15 cellular contexts compared by ENCODE assay signal in the genomic region with DNA sequence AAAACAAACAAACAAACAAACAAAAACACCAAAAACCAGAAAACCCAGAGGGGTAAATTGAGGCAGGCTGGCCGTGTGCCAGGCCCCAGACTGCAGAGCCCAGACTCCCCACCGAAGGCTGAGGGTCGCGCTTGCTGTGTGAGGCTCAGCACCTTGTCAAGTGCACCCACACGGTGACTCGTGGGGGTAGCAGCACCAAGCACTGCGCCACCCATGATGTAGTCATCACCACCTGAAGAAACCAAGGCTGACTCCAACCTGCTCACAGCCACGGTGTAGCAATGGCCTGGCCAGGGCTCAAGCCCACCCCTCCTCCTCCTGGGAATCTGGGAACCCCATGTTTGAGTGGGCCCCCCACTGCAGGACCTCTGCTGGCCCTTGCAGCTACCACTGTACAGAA. TPM values are rescaled to one million over a fixed set of nuclear protein-coding genes. Genes with fewer than 3 reads are reported as not detected.
DNase-seq lines count a peak whose midpoint lies in the region; ATAC-seq and TF ChIP-seq lines count a peak whose summit lies in the region.
"Had no signal": no experiment of that assay in that cellular context is flagged by ENCODE, and none has a peak within 500 bp of the region (broad histone marks: within the 10 kb centered on the region; RNA-seq: fewer than 3 reads in every experiment).

No MANE protein-coding gene starts in this region.

- H3K4me3 ChIP-seq in prostate gland: no peak overlapping the region

- H3K27ac ChIP-seq in 22Rv1: peak overlapping the region; percentile 79
- peak overlapping the region; percentile 52 for H3K27ac ChIP-seq in KOPT-K1 (ENCODE audit: low read depth, low read length, poor library complexity, severe bottlenecking)
- H3K27ac ChIP-seq in prostate gland: peak overlapping the region; percentile 80 to 82
- H3K27ac ChIP-seq: neutrophil had no signal

- POLR2A ChIA-PET in HEK293T (lab: Yijun Ruan, JAX): interaction anchor here (1.5 to 1.7 kb wide), 2 partner anchors 10 to 12 kb away, joined by 3 to 16 read pairs; a partner anchor contains a TSS

- H3K4me1 ChIP-seq in prostate gland (replicated peaks): peaks cover 12% of the 10 kb centered on the region

- H3K27me3 ChIP-seq in prostate gland (replicated peaks; ENCODE audit: insufficient read depth): no peaks in the 10 kb centered on the region
- H3K27me3 ChIP-seq: BE2C, neutrophil had no signal

- intact Hi-C loops in prostate gland (cut with DNase I): no loop called here

- TF ChIP-seq POLR2A in prostate gland (IDR thresholded peaks at IDR 0.05): no peak

- no peaks in the 10 kb centered on the region for H3K36me3 ChIP-seq in KOPT-K1 (ENCODE audit: insufficient read depth, low read length)
- no peaks in the 10 kb centered on the region for H3K36me3 ChIP-seq in prostate gland

- 81% methylated on average over 8 of the region's 8 CpGs for WGBS in prostate gland

- DNase-seq in prostate gland (ENCODE audit: low spot score) (no peak), NCI-H1417 (lab: John Stamatoyannopoulos, UW) (no peak), HEK293T (ENCODE audit: extremely low spot score) (no peak), islet precursor cell (no peak)
- DNase-seq: stimulated activated CD4-positive, alpha-beta T cell treated with anti-CD3 and anti-CD28 coated beads, Interleukin-12 subunit alpha, Interleukin-12 subunit beta, amount 100 ng/mL, for 4 hours had no signal

- peak; percentile 31 for ATAC-seq in esophagus mucosa
- no peak for ATAC-seq in GM18873 (IDR thresholded peaks at IDR 0.05; ENCODE audit: low FRiP score, unreplicated experiment)

- CTCF ChIA-PET in HEK293T (lab: Yijun Ruan, JAX): no interaction called here

- TF ChIP-seq CTCF in 22Rv1 (IDR thresholded peaks at IDR 0.05): no peak
- no peak for TF ChIP-seq CTCF in prostate gland (IDR thresholded peaks at IDR 0.05)

- H3K9me3 ChIP-seq in KOPT-K1 (ENCODE audit: insufficient read depth, low read length, poor library complexity, severe bottlenecking) (no peaks in the 10 kb centered on the region), prostate gland (no peaks in the 10 kb centered on the region)
- H3K9me3 ChIP-seq: BE2C, neutrophil had no signal

TF ChIP-seq in HEK293T, 16 proteins besides CTCF, POLR2A, EP300 and RAD21:
- TF ChIP-seq FOXM1 (IDR thresholded peaks at IDR 0.05; ENCODE audit: borderline replicate concordance) (no peak), SUZ12 (IDR thresholded peaks at IDR 0.05) (no peak), FOXK2 (IDR thresholded peaks at IDR 0.05) (no peak), HDGF (IDR thresholded peaks at IDR 0.05; ENCODE audit: borderline replicate concordance) (no peak), ARNT (IDR thresholded peaks at IDR 0.05) (no peak), FOXA1 (IDR thresholded peaks at IDR 0.05) (no peak), ZNF384 (IDR thresholded peaks at IDR 0.05) (no peak), TARDBP (IDR thresholded peaks at IDR 0.05) (no peak), LEF1 (IDR thresholded peaks at IDR 0.05; ENCODE audit: borderline replicate concordance) (no peak), ELF4 (IDR thresholded peaks at IDR 0.05) (no peak)
- TF ChIP-seq, protein P1, sequence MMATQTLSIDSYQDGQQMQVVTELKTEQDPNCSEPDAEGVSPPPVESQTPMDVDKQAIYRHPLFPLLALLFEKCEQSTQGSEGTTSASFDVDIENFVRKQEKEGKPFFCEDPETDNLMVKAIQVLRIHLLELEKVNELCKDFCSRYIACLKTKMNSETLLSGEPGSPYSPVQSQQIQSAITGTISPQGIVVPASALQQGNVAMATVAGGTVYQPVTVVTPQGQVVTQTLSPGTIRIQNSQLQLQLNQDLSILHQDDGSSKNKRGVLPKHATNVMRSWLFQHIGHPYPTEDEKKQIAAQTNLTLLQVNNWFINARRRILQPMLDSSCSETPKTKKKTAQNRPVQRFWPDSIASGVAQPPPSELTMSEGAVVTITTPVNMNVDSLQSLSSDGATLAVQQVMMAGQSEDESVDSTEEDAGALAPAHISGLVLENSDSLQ (IDR thresholded peaks at IDR 0.05): no peak

RNA-seq across cellular contexts. Expression of a gene that starts 11.9 kb away (rescaled TPM):
- 18.7 TPM for total RNA-seq in esophagus mucosa
- 100 to 1,000 TPM in 1 of 2 donors, 10 to 100 TPM in 1; 83.6 to 150 TPM for total RNA-seq in prostate gland

RNA-seq across cellular contexts. Expression of a gene that starts 13.7 kb away (rescaled TPM):
- total RNA-seq in esophagus mucosa (0.24 TPM), prostate gland (1 to 10 TPM in 1 of 2 donors, not detected in 1; 1.6 TPM)
- total RNA-seq: activated CD4-positive, alpha-beta T cell treated with anti-CD3 and anti-CD28 coated beads, Interleukin-2, amount 10 ng/mL, durations not matched to agents 7 days and 5 days; Daoy; dermis blood vessel endothelial cell; temporal lobe had no signal

RNA-seq across cellular contexts. Expression of a gene that starts 17.2 kb away (rescaled TPM):
- 0.08 TPM for total RNA-seq in esophagus mucosa
- under 1 TPM in 1 of 2 donors, not detected in 1; 0.97 TPM for total RNA-seq in prostate gland
- total RNA-seq: activated CD4-positive, alpha-beta T cell treated with anti-CD3 and anti-CD28 coated beads, Interleukin-2, amount 10 ng/mL, durations not matched to agents 7 days and 5 days; Daoy; temporal lobe had no signal

RNA-seq across cellular contexts. Expression of a gene that starts 39.2 kb away (rescaled TPM):
- total RNA-seq in esophagus mucosa (812 TPM), prostate gland (1,000 to 10,000 TPM in 1 of 2 donors, 100 to 1,000 TPM in 1; 509 to 2,101 TPM)

RNA-seq across cellular contexts. Expression of a gene that starts 50.0 kb away (rescaled TPM):
- total RNA-seq in esophagus mucosa (300 TPM), prostate gland (100 to 1,000 TPM; 193 to 274 TPM)
